Comparison of ENCODE assay signal across 2 cellular contexts in the genomic region with DNA sequence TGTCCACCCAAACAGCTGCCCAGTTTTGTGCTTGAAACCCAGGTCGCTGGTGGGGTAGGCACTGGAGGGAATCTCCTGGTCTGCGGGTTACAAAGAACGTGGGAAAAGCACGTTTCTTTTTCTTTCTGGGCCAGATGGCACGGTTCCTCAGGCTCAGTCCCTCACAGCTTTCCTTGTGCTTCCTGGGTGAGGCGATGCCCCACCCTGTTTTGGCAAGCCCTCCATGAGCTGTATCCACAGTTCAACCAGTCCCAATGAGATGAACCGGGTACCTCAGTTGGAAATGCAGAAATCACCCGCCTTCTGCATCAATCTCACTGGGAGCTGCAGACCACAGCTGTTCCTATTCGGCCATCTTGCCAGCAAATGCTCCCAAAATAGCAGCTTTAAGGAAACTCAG.
A peak's percentile ranks its signal among the peaks of the same experiment; 100 is the strongest.
TF ChIP-seq lines count a peak whose summit lies in the region.

No MANE protein-coding gene starts in this region.

TF ChIP-seq in HCT116, 20 proteins besides CTCF, POLR2A, EP300 and RAD21:
- no peak for TF ChIP-seq ZNF274 (IDR thresholded peaks at IDR 0.05; ENCODE audit: low read depth, low read length)
- no peak for TF ChIP-seq ZFX (IDR thresholded peaks at IDR 0.05)
- TF ChIP-seq, protein P1, sequence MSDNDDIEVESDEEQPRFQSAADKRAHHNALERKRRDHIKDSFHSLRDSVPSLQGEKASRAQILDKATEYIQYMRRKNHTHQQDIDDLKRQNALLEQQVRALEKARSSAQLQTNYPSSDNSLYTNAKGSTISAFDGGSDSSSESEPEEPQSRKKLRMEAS (IDR thresholded peaks at IDR 0.05), result no peak
- TF ChIP-seq YY1 (IDR thresholded peaks at IDR 0.05; ENCODE audit: extremely low read depth, insufficient replicate concordance, low read depth, low read length), result no peak
- no peak for TF ChIP-seq SIN3A (IDR thresholded peaks at IDR 0.05; ENCODE audit: low read depth)
- TF ChIP-seq, protein P2, sequence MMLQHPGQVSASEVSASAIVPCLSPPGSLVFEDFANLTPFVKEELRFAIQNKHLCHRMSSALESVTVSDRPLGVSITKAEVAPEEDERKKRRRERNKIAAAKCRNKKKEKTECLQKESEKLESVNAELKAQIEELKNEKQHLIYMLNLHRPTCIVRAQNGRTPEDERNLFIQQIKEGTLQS (IDR thresholded peaks at IDR 0.05), result no peak
- no peak for TF ChIP-seq POLR2AphosphoS5 (IDR thresholded peaks at IDR 0.05; ENCODE audit: low read depth, low read length)
- TF ChIP-seq, protein P3, sequence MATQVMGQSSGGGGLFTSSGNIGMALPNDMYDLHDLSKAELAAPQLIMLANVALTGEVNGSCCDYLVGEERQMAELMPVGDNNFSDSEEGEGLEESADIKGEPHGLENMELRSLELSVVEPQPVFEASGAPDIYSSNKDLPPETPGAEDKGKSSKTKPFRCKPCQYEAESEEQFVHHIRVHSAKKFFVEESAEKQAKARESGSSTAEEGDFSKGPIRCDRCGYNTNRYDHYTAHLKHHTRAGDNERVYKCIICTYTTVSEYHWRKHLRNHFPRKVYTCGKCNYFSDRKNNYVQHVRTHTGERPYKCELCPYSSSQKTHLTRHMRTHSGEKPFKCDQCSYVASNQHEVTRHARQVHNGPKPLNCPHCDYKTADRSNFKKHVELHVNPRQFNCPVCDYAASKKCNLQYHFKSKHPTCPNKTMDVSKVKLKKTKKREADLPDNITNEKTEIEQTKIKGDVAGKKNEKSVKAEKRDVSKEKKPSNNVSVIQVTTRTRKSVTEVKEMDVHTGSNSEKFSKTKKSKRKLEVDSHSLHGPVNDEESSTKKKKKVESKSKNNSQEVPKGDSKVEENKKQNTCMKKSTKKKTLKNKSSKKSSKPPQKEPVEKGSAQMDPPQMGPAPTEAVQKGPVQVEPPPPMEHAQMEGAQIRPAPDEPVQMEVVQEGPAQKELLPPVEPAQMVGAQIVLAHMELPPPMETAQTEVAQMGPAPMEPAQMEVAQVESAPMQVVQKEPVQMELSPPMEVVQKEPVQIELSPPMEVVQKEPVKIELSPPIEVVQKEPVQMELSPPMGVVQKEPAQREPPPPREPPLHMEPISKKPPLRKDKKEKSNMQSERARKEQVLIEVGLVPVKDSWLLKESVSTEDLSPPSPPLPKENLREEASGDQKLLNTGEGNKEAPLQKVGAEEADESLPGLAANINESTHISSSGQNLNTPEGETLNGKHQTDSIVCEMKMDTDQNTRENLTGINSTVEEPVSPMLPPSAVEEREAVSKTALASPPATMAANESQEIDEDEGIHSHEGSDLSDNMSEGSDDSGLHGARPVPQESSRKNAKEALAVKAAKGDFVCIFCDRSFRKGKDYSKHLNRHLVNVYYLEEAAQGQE (IDR thresholded peaks at IDR 0.05; ENCODE audit: low read depth), result no peak
- TF ChIP-seq SP1 (IDR thresholded peaks at IDR 0.05; ENCODE audit: low read depth), result no peak
- no peak for TF ChIP-seq EGR1 (IDR thresholded peaks at IDR 0.05; ENCODE audit: low read depth)
- TF ChIP-seq EZH2 (IDR thresholded peaks at IDR 0.05), result no peak
- TF ChIP-seq JUND (IDR thresholded peaks at IDR 0.05), result no peak
- TF ChIP-seq FOSL1 (IDR thresholded peaks at IDR 0.05; ENCODE audit: low read depth), result no peak
- TF ChIP-seq TCF7L2 (IDR thresholded peaks at IDR 0.05; ENCODE audit: borderline replicate concordance, extremely low read depth, insufficient read depth, insufficient read length), result no peak
- TF ChIP-seq, protein P4, sequence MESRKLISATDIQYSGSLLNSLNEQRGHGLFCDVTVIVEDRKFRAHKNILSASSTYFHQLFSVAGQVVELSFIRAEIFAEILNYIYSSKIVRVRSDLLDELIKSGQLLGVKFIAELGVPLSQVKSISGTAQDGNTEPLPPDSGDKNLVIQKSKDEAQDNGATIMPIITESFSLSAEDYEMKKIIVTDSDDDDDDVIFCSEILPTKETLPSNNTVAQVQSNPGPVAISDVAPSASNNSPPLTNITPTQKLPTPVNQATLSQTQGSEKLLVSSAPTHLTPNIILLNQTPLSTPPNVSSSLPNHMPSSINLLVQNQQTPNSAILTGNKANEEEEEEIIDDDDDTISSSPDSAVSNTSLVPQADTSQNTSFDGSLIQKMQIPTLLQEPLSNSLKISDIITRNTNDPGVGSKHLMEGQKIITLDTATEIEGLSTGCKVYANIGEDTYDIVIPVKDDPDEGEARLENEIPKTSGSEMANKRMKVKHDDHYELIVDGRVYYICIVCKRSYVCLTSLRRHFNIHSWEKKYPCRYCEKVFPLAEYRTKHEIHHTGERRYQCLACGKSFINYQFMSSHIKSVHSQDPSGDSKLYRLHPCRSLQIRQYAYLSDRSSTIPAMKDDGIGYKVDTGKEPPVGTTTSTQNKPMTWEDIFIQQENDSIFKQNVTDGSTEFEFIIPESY (IDR thresholded peaks at IDR 0.05; ENCODE audit: extremely low read depth, insufficient replicate concordance, low read length), result no peak
- no peak for TF ChIP-seq CEBPB (IDR thresholded peaks at IDR 0.05; ENCODE audit: low read depth)
- no peak for TF ChIP-seq ELF1 (IDR thresholded peaks at IDR 0.05; ENCODE audit: borderline replicate concordance, low read depth)
- no peak for TF ChIP-seq CBX3 (IDR thresholded peaks at IDR 0.05; ENCODE audit: low read depth)
- TF ChIP-seq EZH2phosphoT487 (IDR thresholded peaks at IDR 0.05; ENCODE audit: borderline replicate concordance), result no peak
- TF ChIP-seq SRF (IDR thresholded peaks at IDR 0.05; ENCODE audit: low read depth), result no peak

TF ChIP-seq in H1, 55 proteins besides CTCF, POLR2A, EP300 and RAD21:
- peak; percentile 52; the same call in 1 of the 2 replicates for TF ChIP-seq YY1 (IDR thresholded peaks at IDR 0.05; ENCODE audit: low read depth, low read length)
- TF ChIP-seq BCL11A (IDR thresholded peaks at IDR 0.05; ENCODE audit: low read depth in 2 of 2, low read length in 2 of 2), result no peak
